In genomic region chr12:104669057-104669770, GRCh38 we compare ENCODE assay signal across 8 cellular contexts.
A peak's percentile ranks its signal among the peaks of the same experiment; 100 is the strongest.
DNase-seq lines count a peak whose midpoint lies in the region; ATAC-seq lines count a peak whose summit lies in the region.

No MANE protein-coding gene starts in this region.

- peak overlapping the region in 2 of 4 donors; percentile 25 to 26 for H3K4me3 Mint-ChIP-seq in CD4-positive, CD25-positive, alpha-beta regulatory T cell

- H3K4me1 Mint-ChIP-seq in CD4-positive, CD25-positive, alpha-beta regulatory T cell = peaks cover 29 to 86% (median 67%) of the 10 kb centered on the region in 4 donors

- DNase-seq in CD4-positive, CD25-positive, alpha-beta regulatory T cell = no peak
- DNase-seq in NCI-H2227 (lab: John Stamatoyannopoulos, UW; ENCODE audit: unreplicated experiment) = peak; percentile 71
- DNase-seq in midbrain (lab: John Stamatoyannopoulos, UW) = peak; percentile 91
- peak; percentile 72 to 88 for DNase-seq in aorta
- no peak for DNase-seq in A172 (ENCODE audit: low spot score)

- intact Hi-C loops in aorta (cut with DNase I) = no loop called here

- 13 to 14% methylated on average over 20 of the region's 20 CpGs for WGBS in aorta, 2 donors

- H3K27ac ChIP-seq in CD4-positive, CD25-positive, alpha-beta regulatory T cell (ENCODE audit: insufficient read depth, low read length, poor library complexity, severe bottlenecking) = peak overlapping the region; percentile 51
- H3K27ac ChIP-seq in cingulate gyrus (ENCODE audit: low read depth, low read length) = peak overlapping the region; percentile 97
- H3K27ac ChIP-seq in aorta (ENCODE audit: low read depth in 1 of 2, low read length in 2 of 2) = peak overlapping the region in 1 of 2 donors; percentile 43

- ATAC-seq in CD4-positive, CD25-positive, alpha-beta regulatory T cell (ENCODE audit: low read depth in 2 of 2) = no peak
- ATAC-seq in aorta (ENCODE audit: low FRiP score) (peak; percentile 56), GM21737 (IDR thresholded peaks at IDR 0.05; ENCODE audit: unreplicated experiment) (no peak), GM19023 (IDR thresholded peaks at IDR 0.05; ENCODE audit: unreplicated experiment) (no peak)

- peaks cover 19% of the 10 kb centered on the region for H3K36me3 Mint-ChIP-seq in CD4-positive, CD25-positive, alpha-beta regulatory T cell

- no peaks in the 10 kb centered on the region for H3K27me3 ChIP-seq in CD4-positive, CD25-positive, alpha-beta regulatory T cell (ENCODE audit: control insufficient read depth, insufficient read depth, low read length)
- no peaks in the 10 kb centered on the region for H3K27me3 ChIP-seq in aorta (ENCODE audit: control insufficient read depth in 1 of 2, insufficient read depth in 2 of 2, low read length in 1 of 2)

- H3K36me3 ChIP-seq in CD4-positive, CD25-positive, alpha-beta regulatory T cell (ENCODE audit: control insufficient read depth, insufficient read depth, low read length) = peaks cover 9% of the 10 kb centered on the region
- H3K36me3 ChIP-seq in aorta (ENCODE audit: control insufficient read depth in 1 of 2, insufficient read depth in 2 of 2, low read length in 1 of 2) = no peaks in the 10 kb centered on the region

- H3K4me3 ChIP-seq in CD4-positive, CD25-positive, alpha-beta regulatory T cell (ENCODE audit: low read depth, low read length) = peak overlapping the region; percentile 63
- no peak overlapping the region for H3K4me3 ChIP-seq in aorta (ENCODE audit: low read length in 2 of 2)

- peaks cover 0 to 2% (median 0%) of the 10 kb centered on the region in 7 donors for H3K9me3 Mint-ChIP-seq in CD4-positive, CD25-positive, alpha-beta regulatory T cell

- H3K9me3 ChIP-seq in CD4-positive, CD25-positive, alpha-beta regulatory T cell (ENCODE audit: control insufficient read depth in 2 of 2, low read length in 2 of 2) = no peaks in the 10 kb centered on the region
- H3K9me3 ChIP-seq in aorta (ENCODE audit: control insufficient read depth, low read length) = no peaks in the 10 kb centered on the region

- peaks cover 42% of the 10 kb centered on the region for H3K4me1 ChIP-seq in CD4-positive, CD25-positive, alpha-beta regulatory T cell (ENCODE audit: control insufficient read depth, insufficient read depth, low read length, poor library complexity, severe bottlenecking)
- peaks cover 0 to 13% of the 10 kb centered on the region in 2 donors for H3K4me1 ChIP-seq in aorta (ENCODE audit: control insufficient read depth in 1 of 2, insufficient read depth in 2 of 2, low read length in 2 of 2)

- peak overlapping the region in 1 of 3 donors; percentile 93 for H3K27ac Mint-ChIP-seq in CD4-positive, CD25-positive, alpha-beta regulatory T cell

- H3K27me3 Mint-ChIP-seq in CD4-positive, CD25-positive, alpha-beta regulatory T cell = no peaks in the 10 kb centered on the region

Comparison
In these comparisons a context has a peak if more than half of its experiments do, and no peak if none do; other contexts are left out.
1. DNase-seq: peak in NCI-H2227 (single experiment), midbrain (single experiment) and aorta (2 of 2); none in CD4-positive, CD25-positive, alpha-beta regulatory T cell (0 of 3) and A172 (single experiment).